In genomic region chr11:2580444-2581050, GRCh38 we compare ENCODE assay signal across 15 cellular contexts.
A peak's percentile ranks its signal among the peaks of the same experiment; 100 is the strongest.
DNase-seq lines count a peak whose midpoint lies in the region; ATAC-seq, FAIRE-seq and TF ChIP-seq lines count a peak whose summit lies in the region.
"Had no signal": no experiment of that assay in that cellular context is flagged by ENCODE, and none has a peak within 500 bp of the region (broad histone marks: within the 10 kb centered on the region; RNA-seq: fewer than 3 reads in every experiment).

No MANE protein-coding gene starts in this region.

- H3K9me3 Mint-ChIP-seq in endodermal cell (no peaks in the 10 kb centered on the region), neural crest cell (no peaks in the 10 kb centered on the region)
- H3K9me3 Mint-ChIP-seq: dendritic cell treated with granulocyte-macrophage colony-stimulating factor and Interleukin-4, amounts not matched to agents 40 ng/mL and 50 ng/mL, for 4 days had no signal

- H3K9ac ChIP-seq in IMR-90 (ENCODE audit: low read depth, low read length) (no peak overlapping the region), endodermal cell (ENCODE audit: extremely low read depth, low read length, poor library complexity, severe bottlenecking) (no peak overlapping the region)

- intact Hi-C loops in IMR-90 (cut with micrococcal nuclease) = no loop called here

- no peak overlapping the region for H4K8ac ChIP-seq in IMR-90 (ENCODE audit: low read depth in 2 of 2, low read length in 2 of 2)

- H3K27me3 ChIP-seq in IMR-90 (ENCODE audit: control insufficient read depth, insufficient read depth, low read length) (peaks cover 17% of the 10 kb centered on the region; the same call in 1 of the 2 replicates), endodermal cell (ENCODE audit: control insufficient read depth, insufficient read depth, low read length, poor library complexity, severe bottlenecking) (peaks cover 12% of the 10 kb centered on the region)

- dilution Hi-C loops in IMR-90 (cut with HindIII; ENCODE audit: low sequenced_read_pairs, unreplicated experiment) = no loop called here

- H3K56ac ChIP-seq in IMR-90 (ENCODE audit: extremely low read depth, insufficient read depth, low read length) = no peak overlapping the region

- no peak overlapping the region for H3K18ac ChIP-seq in IMR-90 (ENCODE audit: low read depth, low read length)

- DNase-seq in 8988T (peak; percentile 7), IMR-90 (no peak), endodermal cell (peak; percentile 36), neural crest cell (ENCODE audit: low read depth, low spot score) (no peak), OCI-M1 (lab: John Stamatoyannopoulos, UW) (no peak), HUDEP-2 (lab: John Stamatoyannopoulos, UW; ENCODE audit: unreplicated experiment in 76 of 76) (no peak), GM19239 (ENCODE audit: insufficient read length, low spot score) (no peak)
- DNase-seq: AML-193; DMS79 treated with DMSO at 0.1 percent for 48 hours; midbrain; NCI-H1092 treated with DMSO at 0.1 percent for 48 hours; NCI-H345; stimulated activated naive CD4-positive, alpha-beta T cell had no signal

- H3K4ac ChIP-seq in IMR-90 (ENCODE audit: low read depth, low read length) = no peak overlapping the region

- H2AFZ ChIP-seq in IMR-90 (replicated peaks; ENCODE audit: low read length, poor library complexity) = no peak overlapping the region

- no peak overlapping the region for H2BK20ac ChIP-seq in IMR-90 (ENCODE audit: low read depth, low read length)

- H4K91ac ChIP-seq in IMR-90 (ENCODE audit: insufficient read depth, low read depth, low read length) = no peak overlapping the region

- H3K14ac ChIP-seq in IMR-90 (replicated peaks; ENCODE audit: low read depth, low read length) = no peak overlapping the region

- H2BK120ac ChIP-seq in IMR-90 (ENCODE audit: low read depth, low read length) = no peak overlapping the region

- H3K4me1 Mint-ChIP-seq in endodermal cell (peaks cover 6% of the 10 kb centered on the region), neural crest cell (peaks cover 4% of the 10 kb centered on the region)

- no peak overlapping the region for H3K4me2 ChIP-seq in IMR-90 (ENCODE audit: low read depth, low read length)

- H2BK15ac ChIP-seq in IMR-90 (ENCODE audit: low read depth, low read length) = no peak overlapping the region

- no peak for ATAC-seq in IMR-90 (ENCODE audit: low read depth)
- ATAC-seq in GM21786 (IDR thresholded peaks at IDR 0.05; ENCODE audit: unreplicated experiment) = no peak

- H3K27ac ChIP-seq in IMR-90 (ENCODE audit: insufficient read depth, low read length) = no peak overlapping the region
- no peak overlapping the region for H3K27ac ChIP-seq in endodermal cell (ENCODE audit: low read depth, low read length)

- H3K36me3 ChIP-seq in IMR-90 (ENCODE audit: control insufficient read depth, insufficient read depth, low read length) (no peaks in the 10 kb centered on the region), endodermal cell (ENCODE audit: control insufficient read depth, insufficient read depth, low read length) (no peaks in the 10 kb centered on the region)

- H2AK5ac ChIP-seq in IMR-90 (ENCODE audit: low read depth, low read length) = no peak overlapping the region

- no peaks in the 10 kb centered on the region for H3K79me1 ChIP-seq in IMR-90 (ENCODE audit: low read depth in 1 of 2, low read length in 2 of 2)

- TF ChIP-seq CTCF in IMR-90 (conservative IDR thresholded peaks at IDR 0.05; ENCODE audit: low read depth, low read length) (no peak), endodermal cell (conservative IDR thresholded peaks at IDR 0.05) (no peak), neural crest cell (conservative IDR thresholded peaks at IDR 0.05) (no peak)

- peaks cover 48% of the 10 kb centered on the region for H3K27me3 Mint-ChIP-seq in endodermal cell (ENCODE audit: insufficient read depth)
- H3K27me3 Mint-ChIP-seq in neural crest cell (ENCODE audit: low read depth) = no peaks in the 10 kb centered on the region
- H3K27me3 Mint-ChIP-seq: dendritic cell treated with granulocyte-macrophage colony-stimulating factor and Interleukin-4, amounts not matched to agents 40 ng/mL and 50 ng/mL, for 4 days had no signal

- no peaks in the 10 kb centered on the region for H3K9me3 ChIP-seq in IMR-90 (ENCODE audit: control insufficient read depth, insufficient read depth, low read length)
- no peaks in the 10 kb centered on the region for H3K9me3 ChIP-seq in endodermal cell (ENCODE audit: control insufficient read depth, low read length)

- no peak for FAIRE-seq in GM19239 (lab: Jason Lieb, UNC)

- CTCF ChIA-PET in IMR-90 (lab: Yijun Ruan, JAX) = no interaction called here

- in situ Hi-C loops in IMR-90 (cut with MboI; ENCODE audit: low sequenced_read_pairs) = no loop called here

- H3K4me1 ChIP-seq in IMR-90 (ENCODE audit: control insufficient read depth, insufficient read depth, low read length) (no peaks in the 10 kb centered on the region), endodermal cell (ENCODE audit: control insufficient read depth, insufficient read depth, low read length) (peaks cover 7% of the 10 kb centered on the region)

- 60% methylated on average over 4 of the region's 18 CpGs; no CpG with 5 or more reads in 1 of the 2 experiments for WGBS in IMR-90 (ENCODE audit: extremely low coverage in 2 of 2, insufficient read length in 1 of 2), 2 experiments
- WGBS in endodermal cell (ENCODE audit: insufficient coverage in 1 of 2, insufficient read length in 1 of 2), 2 experiments = 94 to 96% methylated on average over 8 to 18 of the region's 18 CpGs

- H4K5ac ChIP-seq in IMR-90 (ENCODE audit: low read depth, low read length) = no peak overlapping the region

- H2BK5ac ChIP-seq in IMR-90 (ENCODE audit: low read depth, low read length, poor library complexity, severe bottlenecking) = no peak overlapping the region

- H3K27ac Mint-ChIP-seq in endodermal cell = no peak overlapping the region
- H3K27ac Mint-ChIP-seq in neural crest cell (ENCODE audit: unreplicated experiment) = peak overlapping the region; percentile 88
- H3K27ac Mint-ChIP-seq: dendritic cell treated with granulocyte-macrophage colony-stimulating factor and Interleukin-4, amounts not matched to agents 40 ng/mL and 50 ng/mL, for 4 days had no signal

- no peak for TF ChIP-seq POLR2A in IMR-90 (IDR thresholded peaks at IDR 0.05; ENCODE audit: low read depth, low read length)

- no peak overlapping the region for H3K4me3 ChIP-seq in IMR-90 (ENCODE audit: insufficient read depth, low read depth, low read length)
- H3K4me3 ChIP-seq in endodermal cell (ENCODE audit: low read length) = no peak overlapping the region

- POLR2A ChIA-PET in IMR-90 (lab: Charles Lee; ENCODE audit: unreplicated experiment) = no interaction called here

- no peak overlapping the region for H3K23ac ChIP-seq in IMR-90 (ENCODE audit: low read depth, low read length)

- no TSS peak for BruUV-seq in IMR-90 (replicated peaks; lab: Mats Ljungman, UMichigan)

- TF ChIP-seq RAD21 in IMR-90 (IDR thresholded peaks at IDR 0.05; ENCODE audit: low read length) = no peak

- no peak overlapping the region for H3K4me3 Mint-ChIP-seq in endodermal cell
- no peak overlapping the region for H3K4me3 Mint-ChIP-seq in neural crest cell
- H3K4me3 Mint-ChIP-seq: dendritic cell treated with granulocyte-macrophage colony-stimulating factor and Interleukin-4, amounts not matched to agents 40 ng/mL and 50 ng/mL, for 4 days had no signal

- H3K36me3 Mint-ChIP-seq in endodermal cell (ENCODE audit: low read depth) (no peaks in the 10 kb centered on the region), neural crest cell (ENCODE audit: low read depth) (no peaks in the 10 kb centered on the region)

- H4K20me1 ChIP-seq in IMR-90 (ENCODE audit: insufficient read depth, low read length) = no peaks in the 10 kb centered on the region

- peak overlapping the region; percentile 65 for H2AK9ac ChIP-seq in IMR-90 (replicated peaks; ENCODE audit: low read depth, low read length, poor library complexity)

- no peaks in the 10 kb centered on the region; the same call in 1 of the 2 replicates for H3K9me1 ChIP-seq in IMR-90 (ENCODE audit: insufficient read depth, low read length)

TF ChIP-seq in IMR-90, 13 proteins besides CTCF, POLR2A, EP300 and RAD21:
- TF ChIP-seq RFX5 (IDR thresholded peaks at IDR 0.05; ENCODE audit: low read depth, low read length) (no peak), USF2 (IDR thresholded peaks at IDR 0.05; ENCODE audit: low read depth, low read length) (no peak), FOS (IDR thresholded peaks at IDR 0.05; ENCODE audit: low read depth, low read length) (no peak), MAZ (IDR thresholded peaks at IDR 0.05; ENCODE audit: borderline replicate concordance, low read depth, low read length) (no peak), RCOR1 (IDR thresholded peaks at IDR 0.05; ENCODE audit: insufficient replicate concordance, low read length) (no peak), CHD1 (IDR thresholded peaks at IDR 0.05; ENCODE audit: low read depth, low read length) (no peak), SMC3 (IDR thresholded peaks at IDR 0.05; ENCODE audit: low read depth, low read length) (no peak), MAFK (IDR thresholded peaks at IDR 0.05; ENCODE audit: low read depth, low read length) (no peak), BHLHE40 (IDR thresholded peaks at IDR 0.05; ENCODE audit: low read depth, low read length) (no peak), NFE2L2 (IDR thresholded peaks at IDR 0.05; ENCODE audit: low read depth, low read length) (no peak), ELK1 (IDR thresholded peaks at IDR 0.05; ENCODE audit: borderline replicate concordance, low read depth, low read length) (no peak), MXI1 (IDR thresholded peaks at IDR 0.05; ENCODE audit: borderline replicate concordance, low read depth, low read length) (no peak), CEBPB (IDR thresholded peaks at IDR 0.05; ENCODE audit: low read depth, low read length) (no peak)
TF ChIP-seq in IMR-90: peak in this region for 0.

Comparison
In these comparisons a context has a peak if more than half of its experiments do, and no peak if none do; other contexts are left out.
1. DNase-seq: peak in 8988T (single experiment) and endodermal cell (single experiment); none in IMR-90 (single experiment), neural crest cell (single experiment), OCI-M1 (single experiment), HUDEP-2 (0 of 76) and GM19239 (single experiment).